In the genomic region with DNA sequence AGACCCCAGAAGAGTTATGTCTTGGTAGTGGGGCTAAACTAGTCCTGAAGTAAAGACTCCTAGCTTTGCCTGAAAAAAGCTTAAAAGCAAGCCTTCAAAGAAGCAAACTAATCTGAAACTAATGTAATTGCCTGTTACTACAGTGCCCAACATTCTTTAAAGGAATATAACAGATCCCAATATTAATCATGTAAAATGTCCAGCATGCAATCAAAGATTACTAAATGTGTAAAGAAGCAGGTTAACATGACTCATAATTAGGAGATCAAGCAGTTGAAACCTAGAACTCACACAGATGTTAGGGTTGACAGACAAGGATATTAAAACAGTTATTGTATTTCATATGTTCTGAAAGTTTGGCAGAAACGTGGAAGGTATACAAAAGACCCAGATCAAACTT, we compare ENCODE assay signal across 1 cellular context.
TF ChIP-seq lines count a peak whose summit lies in the region.

No MANE protein-coding gene starts in this region.

TF ChIP-seq in HEK293, 187 proteins besides CTCF, POLR2A, EP300 and RAD21 (continued from another document):
- TF ChIP-seq, protein P1, sequence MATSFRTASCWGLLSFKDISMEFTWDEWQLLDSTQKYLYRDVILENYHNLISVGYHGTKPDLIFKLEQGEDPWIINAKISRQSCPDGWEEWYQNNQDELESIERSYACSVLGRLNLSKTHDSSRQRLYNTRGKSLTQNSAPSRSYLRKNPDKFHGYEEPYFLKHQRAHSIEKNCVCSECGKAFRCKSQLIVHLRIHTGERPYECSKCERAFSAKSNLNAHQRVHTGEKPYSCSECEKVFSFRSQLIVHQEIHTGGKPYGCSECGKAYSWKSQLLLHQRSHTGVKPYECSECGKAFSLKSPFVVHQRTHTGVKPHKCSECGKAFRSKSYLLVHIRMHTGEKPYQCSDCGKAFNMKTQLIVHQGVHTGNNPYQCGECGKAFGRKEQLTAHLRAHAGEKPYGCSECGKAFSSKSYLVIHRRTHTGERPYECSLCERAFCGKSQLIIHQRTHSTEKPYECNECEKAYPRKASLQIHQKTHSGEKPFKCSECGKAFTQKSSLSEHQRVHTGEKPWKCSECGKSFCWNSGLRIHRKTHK (tag by site-specific recombination; IDR thresholded peaks at IDR 0.05): peak; percentile 100
- peak; percentile 9; the same call in 1 of the 2 replicates for TF ChIP-seq ZNF184 (tag by site-specific recombination; IDR thresholded peaks at IDR 0.05)
